ENCODE assay signal across 9 cellular contexts in the genomic region with DNA sequence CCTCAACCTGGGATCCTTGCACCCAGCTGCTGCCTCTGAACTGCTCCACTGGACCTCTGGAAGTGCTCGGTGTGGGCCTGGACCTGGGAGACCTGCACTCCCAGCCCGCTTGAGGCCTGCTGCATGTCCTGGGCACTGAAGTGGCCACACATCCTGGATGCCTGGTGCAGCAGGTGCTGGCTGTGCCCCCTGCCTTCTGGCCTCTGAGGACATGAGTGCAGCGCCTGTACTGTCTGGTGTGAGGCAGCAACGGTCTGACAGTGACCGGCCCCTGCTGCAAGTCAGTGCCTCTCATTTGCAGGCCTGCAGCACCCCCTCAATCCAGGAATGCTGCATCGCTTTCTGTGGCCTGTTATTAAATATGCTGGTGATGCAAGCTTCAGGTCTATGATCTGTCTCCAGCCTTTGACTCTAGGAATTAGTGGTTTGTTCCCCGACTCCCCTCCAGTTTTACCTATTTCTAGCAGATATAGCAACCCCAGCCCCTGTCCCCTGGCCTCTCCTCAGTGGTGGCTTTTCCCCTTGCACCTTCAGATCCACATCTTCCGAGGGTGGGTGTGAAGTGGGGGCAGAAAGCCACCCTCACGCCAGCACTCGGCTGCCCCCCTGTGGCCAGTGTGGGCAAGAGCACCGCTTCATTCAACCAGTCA. TPM values are rescaled to one million over a fixed set of nuclear protein-coding genes. Genes with fewer than 3 reads are reported as not detected.
A peak's percentile ranks its signal among the peaks of the same experiment; 100 is the strongest.
DNase-seq lines count a peak whose midpoint lies in the region; ATAC-seq lines count a peak whose summit lies in the region.
"Had no signal": no experiment of that assay in that cellular context is flagged by ENCODE, and none has a peak within 500 bp of the region (broad histone marks: within the 10 kb centered on the region; RNA-seq: fewer than 3 reads in every experiment).

No MANE protein-coding gene starts in this region.

- H3K4me3 Mint-ChIP-seq in activated CD4-positive, alpha-beta memory T cell treated with anti-CD3 and anti-CD28 coated beads, Interleukin-2, amount 10 ng/mL, durations not matched to agents 7 days and 5 days, result no peak overlapping the region

- H3K9me3 Mint-ChIP-seq in activated CD4-positive, alpha-beta memory T cell treated with anti-CD3 and anti-CD28 coated beads, Interleukin-2, amount 10 ng/mL, durations not matched to agents 7 days and 5 days, result no peaks in the 10 kb centered on the region

- peaks cover 13% of the 10 kb centered on the region for H3K27me3 Mint-ChIP-seq in activated CD4-positive, alpha-beta memory T cell treated with anti-CD3 and anti-CD28 coated beads, Interleukin-2, amount 10 ng/mL, durations not matched to agents 7 days and 5 days

- no peak for ATAC-seq in HG03432 (IDR thresholded peaks at IDR 0.05; ENCODE audit: unreplicated experiment)

- H3K27ac Mint-ChIP-seq in activated CD4-positive, alpha-beta memory T cell treated with anti-CD3 and anti-CD28 coated beads, Interleukin-2, amount 10 ng/mL, durations not matched to agents 7 days and 5 days, result no peak overlapping the region

- POLR2A ChIA-PET in activated CD4-positive, alpha-beta memory T cell treated with anti-CD3 and anti-CD28 coated beads, Interleukin-2, amount 10 ng/mL, durations not matched to agents 7 days and 5 days (lab: Charles Lee), result interaction anchor here (0.7 to 3.4 kb wide), 3 partner anchors 13 to 1098 kb away, joined by 3 to 27 read pairs (median 11); a partner anchor contains a TSS

- H3K4me1 Mint-ChIP-seq in activated CD4-positive, alpha-beta memory T cell treated with anti-CD3 and anti-CD28 coated beads, Interleukin-2, amount 10 ng/mL, durations not matched to agents 7 days and 5 days, result peaks cover 10% of the 10 kb centered on the region

- CTCF ChIA-PET in activated CD4-positive, alpha-beta memory T cell treated with anti-CD3 and anti-CD28 coated beads, Interleukin-2, amount 10 ng/mL, durations not matched to agents 7 days and 5 days (lab: Charles Lee), result interaction anchor here (1.0 to 12.7 kb wide), 8 partner anchors 8 to 90 kb away, joined by 3 to 309 read pairs (median 4); a partner anchor contains a TSS

- DNase-seq in AG08395 (ENCODE audit: low spot score), result peak; percentile 82
- peak; percentile 84 for DNase-seq in GM19238 (ENCODE audit: insufficient read length, low spot score)
- DNase-seq in NCI-H345 (lab: John Stamatoyannopoulos, UW), result peak; percentile 52
- peak; percentile 69 for DNase-seq in activated CD4-positive, alpha-beta memory T cell treated with anti-CD3 and anti-CD28 coated beads, Interleukin-2, amount 10 ng/mL, durations not matched to agents 7 days and 5 days
- peak; percentile 87 for DNase-seq in ecto neural progenitor cell (ENCODE audit: low spot score)
- peak; percentile 87 for DNase-seq in mesenteric fat pad (ENCODE audit: low spot score)
- peak; percentile 84 for DNase-seq in stimulated activated CD8-positive, alpha-beta memory T cell treated with anti-CD3 and anti-CD28 coated beads, Interleukin-4, amount 100 ng/mL, for 48 hours

- H3K36me3 Mint-ChIP-seq in activated CD4-positive, alpha-beta memory T cell treated with anti-CD3 and anti-CD28 coated beads, Interleukin-2, amount 10 ng/mL, durations not matched to agents 7 days and 5 days (ENCODE audit: low read depth), result peaks cover under 1% of the 10 kb centered on the region

RNA-seq across cellular contexts. Expression of a gene that starts 3.6 kb away (rescaled TPM):
- total RNA-seq in activated CD4-positive, alpha-beta memory T cell treated with anti-CD3 and anti-CD28 coated beads, Interleukin-2, amount 10 ng/mL, durations not matched to agents 7 days and 5 days, result not detected
- total RNA-seq in mesenteric fat pad, result 0.45 TPM
- total RNA-seq: subcutaneous adipose tissue had no signal

RNA-seq across cellular contexts. Expression of a gene that starts 13.3 kb away (rescaled TPM):
- total RNA-seq in activated CD4-positive, alpha-beta memory T cell treated with anti-CD3 and anti-CD28 coated beads, Interleukin-2, amount 10 ng/mL, durations not matched to agents 7 days and 5 days, result 10 to 100 TPM; 30.5 to 30.8 TPM
- 36.2 TPM for total RNA-seq in mesenteric fat pad

RNA-seq across cellular contexts. Expression of a gene that starts 31.9 kb away (rescaled TPM):
- total RNA-seq in activated CD4-positive, alpha-beta memory T cell treated with anti-CD3 and anti-CD28 coated beads, Interleukin-2, amount 10 ng/mL, durations not matched to agents 7 days and 5 days, result 10 to 100 TPM; 10.0 to 10.5 TPM
- total RNA-seq in mesenteric fat pad, result 863 TPM

Comparison
In these comparisons a context has a peak if more than half of its experiments do, and no peak if none do; other contexts are left out.
1. RNA of a gene that starts 31.9 kb away (total RNA-seq): 863 TPM in mesenteric fat pad (single experiment); 10.0 to 10.5 TPM in activated CD4-positive, alpha-beta memory T cell treated with anti-CD3 and anti-CD28 coated beads, Interleukin-2, amount 10 ng/mL, durations not matched to agents 7 days and 5 days; every median in the first group is over 10 times any median in the second.
2. Peak in every context shown above with its lines, with median percentiles within 50 percentile points of each other: DNase-seq.